1 cellular context compared by ENCODE assay signal in the genomic region with DNA sequence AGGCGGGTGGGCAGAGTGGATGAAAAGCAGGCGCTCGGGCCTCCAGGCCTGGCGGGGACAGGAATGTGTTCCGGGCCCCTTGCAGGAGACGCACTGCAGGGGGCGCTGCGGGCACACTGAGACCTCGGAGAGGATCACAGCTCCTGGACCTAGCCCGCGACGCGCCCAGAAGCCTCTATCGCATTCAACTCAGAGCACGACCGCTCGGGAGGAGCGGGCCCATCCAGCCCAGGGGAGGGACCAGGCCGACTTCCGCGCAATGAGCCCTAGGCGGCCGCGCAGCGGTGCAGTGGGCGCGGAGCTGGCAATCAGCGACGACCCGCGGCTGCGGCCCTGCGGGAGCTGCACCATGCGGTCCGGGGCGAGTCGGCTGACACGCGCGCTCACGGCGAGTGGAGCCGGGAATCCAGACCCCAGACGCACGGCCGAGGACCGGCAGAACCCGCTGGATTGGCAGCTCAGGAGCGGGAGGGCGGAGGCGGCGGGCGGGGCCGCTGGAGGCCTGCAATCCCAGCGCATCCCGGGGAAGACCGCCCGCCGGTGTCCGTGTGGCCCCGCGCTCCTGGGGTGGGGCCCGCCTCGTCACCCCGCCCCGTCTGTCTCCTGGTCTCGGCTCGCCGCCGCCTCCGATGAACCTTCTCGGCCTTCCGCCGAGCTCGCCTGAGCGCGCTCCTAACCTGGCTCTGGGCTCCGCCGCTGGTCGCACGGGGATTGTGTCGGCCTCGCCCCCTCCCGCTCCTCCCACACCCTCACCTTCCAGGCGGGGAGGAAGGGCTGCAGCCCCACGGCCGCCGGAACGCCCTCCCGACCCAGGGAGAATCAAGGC.
TF ChIP-seq lines count a peak whose summit lies in the region.

No MANE protein-coding gene starts in this region.

TF ChIP-seq in GM12878, 131 proteins besides CTCF, POLR2A, EP300 and RAD21 (continued from another document and continues in another):
- no peak for TF ChIP-seq JUNB (IDR thresholded peaks at IDR 0.05)
- TF ChIP-seq PBX3 (IDR thresholded peaks at IDR 0.05; ENCODE audit: insufficient replicate concordance, low read depth, low read length) = peak; percentile 43
- no peak for TF ChIP-seq RCOR1 (conservative IDR thresholded peaks at IDR 0.05; ENCODE audit: low read depth, low read length)
- no peak for TF ChIP-seq REST (IDR thresholded peaks at IDR 0.05; ENCODE audit: low read depth, low read length)
- TF ChIP-seq ZNF622 (IDR thresholded peaks at IDR 0.05) = no peak
- no peak for TF ChIP-seq NFYA (IDR thresholded peaks at IDR 0.05; ENCODE audit: borderline replicate concordance, low read depth, low read length)
- no peak; the same call in 1 of the 2 replicates for TF ChIP-seq RUNX3 (IDR thresholded peaks at IDR 0.05; ENCODE audit: low read length)
- TF ChIP-seq YBX1 (IDR thresholded peaks at IDR 0.05) = no peak
- no peak for TF ChIP-seq CREM (IDR thresholded peaks at IDR 0.05; ENCODE audit: low read depth)
- TF ChIP-seq GABPA (IDR thresholded peaks at IDR 0.05; ENCODE audit: low read depth) = no peak
- no peak for TF ChIP-seq NRF1 (conservative IDR thresholded peaks at IDR 0.05; ENCODE audit: low read depth, low read length)
- TF ChIP-seq ZNF274 (IDR thresholded peaks at IDR 0.05; ENCODE audit: insufficient read depth, insufficient read length) = no peak
- 0 out of 2 replicates have a peak, but pooled peaks have one; percentile 7 for TF ChIP-seq POLR2AphosphoS2 (IDR thresholded peaks at IDR 0.05; ENCODE audit: low read depth, low read length)
- TF ChIP-seq PAX8 (IDR thresholded peaks at IDR 0.05) = no peak
- TF ChIP-seq, protein P1, sequence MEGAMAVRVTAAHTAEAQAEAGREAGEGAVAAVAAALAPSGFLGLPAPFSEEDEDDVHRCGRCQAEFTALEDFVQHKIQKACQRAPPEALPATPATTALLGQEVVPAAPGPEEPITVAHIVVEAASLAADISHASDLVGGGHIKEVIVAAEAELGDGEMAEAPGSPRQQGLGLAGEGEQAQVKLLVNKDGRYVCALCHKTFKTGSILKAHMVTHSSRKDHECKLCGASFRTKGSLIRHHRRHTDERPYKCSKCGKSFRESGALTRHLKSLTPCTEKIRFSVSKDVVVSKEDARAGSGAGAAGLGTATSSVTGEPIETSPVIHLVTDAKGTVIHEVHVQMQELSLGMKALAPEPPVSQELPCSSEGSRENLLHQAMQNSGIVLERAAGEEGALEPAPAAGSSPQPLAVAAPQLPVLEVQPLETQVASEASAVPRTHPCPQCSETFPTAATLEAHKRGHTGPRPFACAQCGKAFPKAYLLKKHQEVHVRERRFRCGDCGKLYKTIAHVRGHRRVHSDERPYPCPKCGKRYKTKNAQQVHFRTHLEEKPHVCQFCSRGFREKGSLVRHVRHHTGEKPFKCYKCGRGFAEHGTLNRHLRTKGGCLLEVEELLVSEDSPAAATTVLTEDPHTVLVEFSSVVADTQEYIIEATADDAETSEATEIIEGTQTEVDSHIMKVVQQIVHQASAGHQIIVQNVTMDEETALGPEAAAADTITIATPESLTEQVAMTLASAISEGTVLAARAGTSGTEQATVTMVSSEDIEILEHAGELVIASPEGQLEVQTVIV (IDR thresholded peaks at IDR 0.05; ENCODE audit: borderline replicate concordance, partially characterized antibody) = no peak
- no peak for TF ChIP-seq ETV6 (conservative IDR thresholded peaks at IDR 0.05 in 1 of 2, IDR thresholded peaks at IDR 0.05 in 1 of 2; ENCODE audit: borderline replicate concordance in 1 of 2, low read depth in 1 of 2)
- no peak for TF ChIP-seq KDM1A (IDR thresholded peaks at IDR 0.05; ENCODE audit: borderline replicate concordance)
- no peak for TF ChIP-seq USF2 (IDR thresholded peaks at IDR 0.05; ENCODE audit: borderline replicate concordance, low read depth, low read length)
- TF ChIP-seq, protein P2, sequence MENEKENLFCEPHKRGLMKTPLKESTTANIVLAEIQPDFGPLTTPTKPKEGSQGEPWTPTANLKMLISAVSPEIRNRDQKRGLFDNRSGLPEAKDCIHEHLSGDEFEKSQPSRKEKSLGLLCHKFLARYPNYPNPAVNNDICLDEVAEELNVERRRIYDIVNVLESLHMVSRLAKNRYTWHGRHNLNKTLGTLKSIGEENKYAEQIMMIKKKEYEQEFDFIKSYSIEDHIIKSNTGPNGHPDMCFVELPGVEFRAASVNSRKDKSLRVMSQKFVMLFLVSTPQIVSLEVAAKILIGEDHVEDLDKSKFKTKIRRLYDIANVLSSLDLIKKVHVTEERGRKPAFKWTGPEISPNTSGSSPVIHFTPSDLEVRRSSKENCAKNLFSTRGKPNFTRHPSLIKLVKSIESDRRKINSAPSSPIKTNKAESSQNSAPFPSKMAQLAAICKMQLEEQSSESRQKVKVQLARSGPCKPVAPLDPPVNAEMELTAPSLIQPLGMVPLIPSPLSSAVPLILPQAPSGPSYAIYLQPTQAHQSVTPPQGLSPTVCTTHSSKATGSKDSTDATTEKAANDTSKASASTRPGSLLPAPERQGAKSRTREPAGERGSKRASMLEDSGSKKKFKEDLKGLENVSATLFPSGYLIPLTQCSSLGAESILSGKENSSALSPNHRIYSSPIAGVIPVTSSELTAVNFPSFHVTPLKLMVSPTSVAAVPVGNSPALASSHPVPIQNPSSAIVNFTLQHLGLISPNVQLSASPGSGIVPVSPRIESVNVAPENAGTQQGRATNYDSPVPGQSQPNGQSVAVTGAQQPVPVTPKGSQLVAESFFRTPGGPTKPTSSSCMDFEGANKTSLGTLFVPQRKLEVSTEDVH (IDR thresholded peaks at IDR 0.05; ENCODE audit: low read depth, partially characterized antibody) = no peak
- TF ChIP-seq LARP7 (IDR thresholded peaks at IDR 0.05) = peak; percentile 79
- TF ChIP-seq ZBTB40 (IDR thresholded peaks at IDR 0.05; ENCODE audit: borderline replicate concordance) = no peak
- TF ChIP-seq SUPT20H (IDR thresholded peaks at IDR 0.05; ENCODE audit: borderline replicate concordance, control insufficient read depth, low read depth, low read length) = no peak
- TF ChIP-seq ZNF687 (IDR thresholded peaks at IDR 0.05) = peak; percentile 72
- TF ChIP-seq, protein P3, sequence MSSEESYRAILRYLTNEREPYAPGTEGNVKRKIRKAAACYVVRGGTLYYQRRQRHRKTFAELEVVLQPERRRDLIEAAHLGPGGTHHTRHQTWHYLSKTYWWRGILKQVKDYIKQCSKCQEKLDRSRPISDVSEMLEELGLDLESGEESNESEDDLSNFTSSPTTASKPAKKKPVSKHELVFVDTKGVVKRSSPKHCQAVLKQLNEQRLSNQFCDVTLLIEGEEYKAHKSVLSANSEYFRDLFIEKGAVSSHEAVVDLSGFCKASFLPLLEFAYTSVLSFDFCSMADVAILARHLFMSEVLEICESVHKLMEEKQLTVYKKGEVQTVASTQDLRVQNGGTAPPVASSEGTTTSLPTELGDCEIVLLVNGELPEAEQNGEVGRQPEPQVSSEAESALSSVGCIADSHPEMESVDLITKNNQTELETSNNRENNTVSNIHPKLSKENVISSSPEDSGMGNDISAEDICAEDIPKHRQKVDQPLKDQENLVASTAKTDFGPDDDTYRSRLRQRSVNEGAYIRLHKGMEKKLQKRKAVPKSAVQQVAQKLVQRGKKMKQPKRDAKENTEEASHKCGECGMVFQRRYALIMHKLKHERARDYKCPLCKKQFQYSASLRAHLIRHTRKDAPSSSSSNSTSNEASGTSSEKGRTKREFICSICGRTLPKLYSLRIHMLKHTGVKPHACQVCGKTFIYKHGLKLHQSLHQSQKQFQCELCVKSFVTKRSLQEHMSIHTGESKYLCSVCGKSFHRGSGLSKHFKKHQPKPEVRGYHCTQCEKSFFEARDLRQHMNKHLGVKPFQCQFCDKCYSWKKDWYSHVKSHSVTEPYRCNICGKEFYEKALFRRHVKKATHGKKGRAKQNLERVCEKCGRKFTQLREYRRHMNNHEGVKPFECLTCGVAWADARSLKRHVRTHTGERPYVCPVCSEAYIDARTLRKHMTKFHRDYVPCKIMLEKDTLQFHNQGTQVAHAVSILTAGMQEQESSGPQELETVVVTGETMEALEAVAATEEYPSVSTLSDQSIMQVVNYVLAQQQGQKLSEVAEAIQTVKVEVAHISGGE (CRISPR knock-in tag; IDR thresholded peaks at IDR 0.05) = no peak
- TF ChIP-seq BRCA1 (IDR thresholded peaks at IDR 0.05; ENCODE audit: low read depth, low read length) = no peak
- peak; percentile 79; the same call in 1 of the 2 replicates for TF ChIP-seq ASH2L (IDR thresholded peaks at IDR 0.05; ENCODE audit: borderline replicate concordance, low read depth)
